In the genomic region with DNA sequence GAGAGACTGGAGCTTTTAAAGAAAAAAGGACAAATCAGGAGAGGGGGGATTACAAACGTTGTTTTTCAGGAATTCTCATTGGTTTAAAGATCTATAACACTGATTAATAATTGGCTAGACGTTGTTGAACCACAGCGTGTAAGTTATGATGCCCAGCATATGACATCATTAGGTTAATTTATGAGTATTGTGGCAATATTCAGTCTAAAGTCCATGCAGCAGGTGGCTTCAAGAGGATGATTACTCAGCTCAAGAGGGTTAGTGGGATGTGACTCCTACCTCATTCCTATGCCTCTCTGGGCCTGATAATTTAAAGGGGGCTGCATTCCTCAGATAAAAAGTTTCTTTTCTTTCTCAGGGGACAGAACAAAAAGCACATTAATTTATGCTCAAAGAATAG, we compare ENCODE assay signal across 19 cellular contexts.
DNase-seq lines count a peak whose midpoint lies in the region; FAIRE-seq and TF ChIP-seq lines count a peak whose summit lies in the region.
"Had no signal": no experiment of that assay in that cellular context is flagged by ENCODE, and none has a peak within 500 bp of the region (broad histone marks: within the 10 kb centered on the region; RNA-seq: fewer than 3 reads in every experiment).

No MANE protein-coding gene starts in this region.

- in situ Hi-C loops in mammary epithelial cell (cut with MboI; ENCODE audit: low sequenced_read_pairs in 2 of 2) = no loop called here

- H3K36me3 ChIP-seq in sigmoid colon (no peaks in the 10 kb centered on the region), mammary epithelial cell (ENCODE audit: insufficient read depth, low read length) (no peaks in the 10 kb centered on the region)
- H3K36me3 ChIP-seq: vagina had no signal

- TF ChIP-seq CTCF in sigmoid colon (IDR thresholded peaks at IDR 0.05) (no peak), glutamatergic neuron (IDR thresholded peaks at IDR 0.05; ENCODE audit: partially characterized antibody, unreplicated experiment) (no peak), D721Med (IDR thresholded peaks at IDR 0.05; ENCODE audit: insufficient read depth, missing control alignments) (no peak), mammary epithelial cell (conservative IDR thresholded peaks at IDR 0.05 in 1 of 2, IDR thresholded peaks at IDR 0.05 in 1 of 2; ENCODE audit: extremely low read depth in 1 of 2, insufficient read depth in 1 of 2, low read depth in 1 of 2, low read length in 2 of 2) (no peak)

- no TSS peak for BruUV-seq in mammary epithelial cell (replicated peaks; lab: Mats Ljungman, UMichigan)

- H4K20me1 ChIP-seq in mammary epithelial cell (ENCODE audit: insufficient read depth, low read length) = no peaks in the 10 kb centered on the region

- peak; percentile 9 for DNase-seq in CD1c-positive myeloid dendritic cell (ENCODE audit: extremely low spot score)
- DNase-seq in MV-4-11 (lab: John Stamatoyannopoulos, UW) = peak; percentile 88
- peak; percentile 48 for DNase-seq in NCI-H345 treated with DMSO at 0.1 percent for 48 hours (lab: John Stamatoyannopoulos, UW; ENCODE audit: unreplicated experiment)
- DNase-seq in SW480 (ENCODE audit: low spot score) = peak; percentile 41
- no peak for DNase-seq in sigmoid colon
- no peak for DNase-seq in glutamatergic neuron
- no peak for DNase-seq in D721Med (ENCODE audit: insufficient read length, low spot score)
- DNase-seq in mammary epithelial cell = no peak
- DNase-seq: activated effector memory CD4-positive, alpha-beta T cell treated with Interleukin-2 at 50 U/mL for 16 hours; amniotic stem cell; cerebellar nuclear complex; GDM1; hippocampal formation; NCI-H446; retina; T-helper 2 cell had no signal

- intact Hi-C loops in sigmoid colon (cut with DNase I) = no loop called here
- intact Hi-C loops in mammary epithelial cell (cut with micrococcal nuclease) = no loop called here

- CTCF ChIA-PET in mammary epithelial cell (lab: Charles Lee; ENCODE audit: low non-redundant PET) = no interaction called here

- peaks cover 4% of the 10 kb centered on the region for H3K36me3 Mint-ChIP-seq in glutamatergic neuron (ENCODE audit: unreplicated experiment)

- H3K4me1 ChIP-seq in sigmoid colon = no peaks in the 10 kb centered on the region
- H3K4me1 ChIP-seq in mammary epithelial cell (ENCODE audit: insufficient read depth, low read length) = no peaks in the 10 kb centered on the region
- H3K4me1 ChIP-seq: vagina had no signal

- H3K9ac ChIP-seq in mammary epithelial cell (ENCODE audit: insufficient read depth, low read length) = no peak overlapping the region

- 4 to 44% methylated on average over 3 of the region's 3 CpGs for WGBS in sigmoid colon, 2 donors
- 10% methylated on average over 3 of the region's 3 CpGs for WGBS in mammary epithelial cell (ENCODE audit: low coverage, missing lambda C conversion rate)

- no peaks in the 10 kb centered on the region for H3K79me2 ChIP-seq in mammary epithelial cell (ENCODE audit: insufficient read depth, low read length)

- H3K4me1 Mint-ChIP-seq in glutamatergic neuron (ENCODE audit: low read depth, unreplicated experiment) = peaks cover 2% of the 10 kb centered on the region
- H3K4me1 Mint-ChIP-seq: neural crest cell had no signal

- peaks cover 2% of the 10 kb centered on the region for H3K27me3 Mint-ChIP-seq in glutamatergic neuron (ENCODE audit: unreplicated experiment)

- H3K9me3 Mint-ChIP-seq in glutamatergic neuron (ENCODE audit: unreplicated experiment) = peaks cover under 1% of the 10 kb centered on the region

- dilution Hi-C loops in mammary epithelial cell (cut with HindIII; ENCODE audit: low sequenced_read_pairs) = no loop called here

- H3K4me2 ChIP-seq in mammary epithelial cell (ENCODE audit: insufficient read depth, low read depth, low read length) = no peak overlapping the region

- H3K4me3 Mint-ChIP-seq in glutamatergic neuron (ENCODE audit: unreplicated experiment) = no peak overlapping the region
- H3K4me3 Mint-ChIP-seq: neural crest cell had no signal

- H3K9me3 ChIP-seq in sigmoid colon (peaks cover 0 to 4% (median 0%) of the 10 kb centered on the region in 4 donors), mammary epithelial cell (replicated peaks; ENCODE audit: insufficient read depth, low read length) (no peaks in the 10 kb centered on the region)
- H3K9me3 ChIP-seq: vagina had no signal

- no peak overlapping the region for H3K4me3 ChIP-seq in sigmoid colon
- no peak overlapping the region for H3K4me3 ChIP-seq in mammary epithelial cell (replicated peaks in 1 of 3; ENCODE audit: insufficient read depth in 1 of 3, low read depth in 2 of 3, low read length in 3 of 3)
- H3K4me3 ChIP-seq: vagina had no signal

- H3K27ac Mint-ChIP-seq in glutamatergic neuron (ENCODE audit: unreplicated experiment) = no peak overlapping the region

- TF ChIP-seq EP300 in sigmoid colon (IDR thresholded peaks at IDR 0.05) = no peak

- FAIRE-seq in D721Med (lab: Jason Lieb, UNC) = no peak
- FAIRE-seq: H1 had no signal

- H3K27ac ChIP-seq in sigmoid colon (no peak overlapping the region), mammary epithelial cell (ENCODE audit: insufficient read depth, low read depth, low read length) (no peak overlapping the region)
- H3K27ac ChIP-seq: vagina had no signal

- TF ChIP-seq POLR2A in sigmoid colon (IDR thresholded peaks at IDR 0.05) = no peak

- H3K27me3 ChIP-seq in sigmoid colon (no peaks in the 10 kb centered on the region), mammary epithelial cell (ENCODE audit: insufficient read depth, low read length) (no peaks in the 10 kb centered on the region)
- H3K27me3 ChIP-seq: vagina had no signal

- no peak overlapping the region for H2AFZ ChIP-seq in mammary epithelial cell (ENCODE audit: low read depth, low read length)

Comparison
In these comparisons a context has a peak if more than half of its experiments do, and no peak if none do; other contexts are left out.
1. DNase-seq: peak in CD1c-positive myeloid dendritic cell (single experiment), MV-4-11 (single experiment), NCI-H345 treated with DMSO at 0.1 percent for 48 hours (single experiment) and SW480 (single experiment); none in sigmoid colon (single experiment), glutamatergic neuron (single experiment), D721Med (single experiment) and mammary epithelial cell (single experiment).